ENCODE assay signal across 7 cellular contexts in genomic region chr12:67918441-67918840, GRCh38.
"Had no signal": no experiment of that assay in that cellular context is flagged by ENCODE, and none has a peak within 500 bp of the region (broad histone marks: within the 10 kb centered on the region; RNA-seq: fewer than 3 reads in every experiment).

No MANE protein-coding gene starts in this region.

- H3K27ac ChIP-seq: GM23248 had no signal

- ATAC-seq: HCT116 had no signal

- H2AFZ ChIP-seq: GM23248 had no signal

- H3K4me1 ChIP-seq: HAP-1 had no signal

- H3K9me3 ChIP-seq: HAP-1 had no signal

- DNase-seq: GM23248, GOT3, H7, IMR-90 had no signal

- H3K9ac ChIP-seq: GM23248 had no signal

- FAIRE-seq: HTR-8/SVneo had no signal

- H3K4me3 ChIP-seq: GM23248, HAP-1 had no signal

- H3K36me3 ChIP-seq: HAP-1 had no signal
